8 cellular contexts compared by ENCODE assay signal in the genomic region with DNA sequence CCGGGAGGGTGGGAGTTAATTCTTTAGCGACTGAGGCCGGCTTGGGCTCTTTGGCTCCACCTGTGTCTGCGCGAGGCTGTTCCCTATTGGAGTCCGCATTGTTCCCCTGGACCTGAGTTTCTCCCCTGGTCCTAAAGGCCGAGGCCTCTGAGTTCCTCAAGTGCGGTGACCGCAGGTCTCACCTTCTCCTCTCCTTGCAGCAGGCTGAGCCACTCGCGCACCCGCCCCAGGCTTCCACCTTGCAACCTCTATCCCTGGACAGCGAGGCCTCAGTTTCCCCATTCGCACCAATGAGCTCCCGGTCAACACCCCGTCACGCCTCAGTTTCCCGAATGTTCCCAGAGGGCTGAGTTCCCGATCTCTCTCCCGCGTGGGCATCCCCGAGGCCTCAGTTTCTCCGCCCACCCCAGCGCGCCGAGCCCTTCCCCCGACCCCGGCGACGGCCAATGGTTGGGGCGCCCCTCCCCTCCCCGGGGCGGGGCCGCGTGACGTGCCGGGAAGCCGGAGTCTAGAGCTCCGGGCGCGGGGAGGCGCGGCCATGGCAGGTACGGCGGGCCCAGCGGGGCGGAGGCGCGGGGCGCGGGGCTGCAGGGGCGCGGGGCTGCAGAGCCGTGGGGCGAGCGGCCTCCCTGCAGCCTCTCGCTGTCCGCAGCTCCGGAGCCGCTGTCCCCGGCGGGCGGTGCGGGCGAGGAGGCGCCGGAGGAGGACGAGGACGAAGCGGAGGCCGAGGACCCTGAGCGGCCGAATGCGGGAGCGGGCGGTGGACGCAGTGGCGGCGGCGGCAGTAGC.
A peak's percentile ranks its signal among the peaks of the same experiment; 100 is the strongest.
DNase-seq lines count a peak whose midpoint lies in the region; ATAC-seq, FAIRE-seq and TF ChIP-seq lines count a peak whose summit lies in the region.

A gene with protein sequence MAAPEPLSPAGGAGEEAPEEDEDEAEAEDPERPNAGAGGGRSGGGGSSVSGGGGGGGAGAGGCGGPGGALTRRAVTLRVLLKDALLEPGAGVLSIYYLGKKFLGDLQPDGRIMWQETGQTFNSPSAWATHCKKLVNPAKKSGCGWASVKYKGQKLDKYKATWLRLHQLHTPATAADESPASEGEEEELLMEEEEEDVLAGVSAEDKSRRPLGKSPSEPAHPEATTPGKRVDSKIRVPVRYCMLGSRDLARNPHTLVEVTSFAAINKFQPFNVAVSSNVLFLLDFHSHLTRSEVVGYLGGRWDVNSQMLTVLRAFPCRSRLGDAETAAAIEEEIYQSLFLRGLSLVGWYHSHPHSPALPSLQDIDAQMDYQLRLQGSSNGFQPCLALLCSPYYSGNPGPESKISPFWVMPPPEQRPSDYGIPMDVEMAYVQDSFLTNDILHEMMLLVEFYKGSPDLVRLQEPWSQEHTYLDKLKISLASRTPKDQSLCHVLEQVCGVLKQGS (plus strand): TSS at position 507 of the 789 bp plus-strand sequence. CDS start 32 bp downstream, at position 539.

- peak within 1 kb of the TSS; percentile 74 to 88 for H3K4me3 ChIP-seq in muscle layer of colon (ENCODE audit: low read depth in 1 of 2, low read length in 2 of 2)

- peak within 1 kb of the TSS; percentile 98 for H3K27ac ChIP-seq in muscle layer of colon (ENCODE audit: low read depth, low read length)

- DNase-seq in COR-L47 (lab: John Stamatoyannopoulos, UW) (peak; percentile 82), HTR-8/SVneo (ENCODE audit: insufficient read length, low spot score) (peak; percentile 64), OCI-M1 (lab: John Stamatoyannopoulos, UW) (peak; percentile 83), activated T-cell treated with anti-CD3 and anti-CD28 coated beads for 48 hours (ENCODE audit: low read depth) (peak; percentile 93), erythroblast (lab: John Stamatoyannopoulos, UW) (peak; percentile 86 to 90)
- DNase-seq in stimulated activated CD8-positive, alpha-beta memory T cell treated with anti-CD3 and anti-CD28 coated beads, Interleukin-7, amount 100 ng/mL, for 24 hours (ENCODE audit: low read depth) = peak; percentile 90

- peak; percentile 70 for TF ChIP-seq POLR2A in erythroblast (IDR thresholded peaks at IDR 0.05; ENCODE audit: low read length)

- H3K9me3 ChIP-seq in muscle layer of colon (ENCODE audit: low read length) = no peaks in the 10 kb centered on the region

- H3K9ac ChIP-seq in muscle layer of colon (ENCODE audit: low read length) = peak within 1 kb of the TSS; percentile 72

- no peaks in the 10 kb centered on the region for H3K27me3 ChIP-seq in muscle layer of colon (ENCODE audit: control insufficient read depth in 1 of 2, insufficient read depth in 2 of 2, low read length in 2 of 2)

- peaks cover 11% of the 10 kb centered on the region for H3K36me3 ChIP-seq in muscle layer of colon (ENCODE audit: insufficient read depth, low read length)

- no peak for FAIRE-seq in HTR-8/SVneo (lab: Jason Lieb, UNC)

- peaks cover 12% of the 10 kb centered on the region for H3K4me1 ChIP-seq in muscle layer of colon (ENCODE audit: insufficient read depth, low read length)

- peak; percentile 49 for ATAC-seq in GM21360 (IDR thresholded peaks at IDR 0.05; ENCODE audit: unreplicated experiment)

Comparison
In these comparisons a context has a peak if more than half of its experiments do, and no peak if none do; other contexts are left out.
1. Peak in every context shown above with its lines: DNase-seq, ATAC-seq, H3K4me3 ChIP-seq and H3K27ac ChIP-seq.